11 cellular contexts compared by ENCODE assay signal in the genomic region with DNA sequence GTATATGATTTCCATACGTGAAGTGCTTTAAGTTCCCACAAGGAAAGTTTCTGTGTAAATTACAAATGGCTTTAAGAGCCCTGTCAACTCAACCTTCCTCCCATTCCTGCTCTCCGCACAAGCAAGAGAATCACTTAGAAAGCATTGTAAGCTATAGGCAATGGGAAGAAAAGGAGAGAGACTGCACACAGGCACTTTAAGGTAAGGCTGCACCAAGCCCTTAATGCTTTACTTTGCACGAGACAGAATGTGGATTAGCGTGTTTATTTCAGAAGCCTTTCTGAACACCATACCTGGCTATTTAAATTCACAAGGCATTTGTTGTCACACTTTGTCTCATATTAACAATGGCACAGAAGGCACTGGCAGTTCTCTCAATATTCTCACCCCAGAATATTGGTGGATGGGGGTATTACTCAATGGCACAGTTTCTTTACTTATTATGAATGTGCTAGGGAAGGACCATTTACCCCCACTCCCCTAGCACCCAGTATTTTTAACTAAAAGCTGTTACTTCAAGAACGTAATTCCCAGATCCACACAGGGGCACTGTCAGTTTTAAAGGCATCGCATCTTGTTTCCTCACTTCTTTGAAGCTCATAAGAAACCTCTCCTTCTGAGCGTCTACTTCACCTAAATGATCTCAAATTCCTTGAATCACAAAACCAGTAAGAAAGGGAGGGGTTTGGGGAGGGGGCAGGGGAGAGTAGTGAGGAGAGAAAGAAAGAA.
A peak's percentile ranks its signal among the peaks of the same experiment; 100 is the strongest.
DNase-seq lines count a peak whose midpoint lies in the region; ATAC-seq, FAIRE-seq and TF ChIP-seq lines count a peak whose summit lies in the region.
"Had no signal": no experiment of that assay in that cellular context is flagged by ENCODE, and none has a peak within 500 bp of the region (broad histone marks: within the 10 kb centered on the region; RNA-seq: fewer than 3 reads in every experiment).

No MANE protein-coding gene starts in this region.

- no peaks in the 10 kb centered on the region for H4K20me1 ChIP-seq in keratinocyte (ENCODE audit: control insufficient read depth, extremely low read depth, insufficient read depth, low read length)

- POLR2A ChIA-PET in GM10248 (lab: Yijun Ruan, JAX) = no interaction called here

- dilution Hi-C loops in keratinocyte (cut with MboI; ENCODE audit: extremely low pct_ligation_motif_present, low sequenced_read_pairs) = no loop called here

- H3K27me3 ChIP-seq in brain microvascular endothelial cell (replicated peaks) (no peaks in the 10 kb centered on the region), keratinocyte (ENCODE audit: control insufficient read depth, extremely low read depth, insufficient read depth, low read length) (no peaks in the 10 kb centered on the region), gastrocnemius medialis (no peaks in the 10 kb centered on the region)

- ATAC-seq in gastrocnemius medialis (peak; percentile 12 to 50), HG02798 (IDR thresholded peaks at IDR 0.05; ENCODE audit: poor library complexity, unreplicated experiment) (no peak)
- ATAC-seq: stimulated activated naive CD8-positive, alpha-beta T cell treated with anti-CD3 and anti-CD28 coated beads, Interleukin-15, amount 100 ng/mL, for 72 hours had no signal

- H3K27ac ChIP-seq in brain microvascular endothelial cell = no peak overlapping the region
- no peak overlapping the region for H3K27ac ChIP-seq in keratinocyte (ENCODE audit: control insufficient read depth, insufficient read depth, low read length)
- H3K27ac ChIP-seq in gastrocnemius medialis = peak overlapping the region in 3 of 4 donors; percentile 15 to 77 (median 60)

- H3K4me3 ChIP-seq in HFF-Myc (replicated peaks; ENCODE audit: low read depth, low read length) (peak overlapping the region; percentile 18; the same call in 1 of the 2 replicates), brain microvascular endothelial cell (ENCODE audit: low read depth, low read length) (peak overlapping the region; percentile 44), keratinocyte (ENCODE audit: control insufficient read depth in 2 of 3, extremely low read depth in 1 of 3, insufficient read depth in 2 of 3, low read depth in 1 of 3, low read length in 3 of 3) (peak overlapping the region in 2 of 3 experiments; percentile 21 to 31), gastrocnemius medialis (peak overlapping the region; percentile 41 to 52 (median 51))

- H3K9me1 ChIP-seq in keratinocyte (ENCODE audit: control insufficient read depth, extremely low read depth, insufficient read depth, low read length) = no peaks in the 10 kb centered on the region

- no peak for TF ChIP-seq CTCF in HFF-Myc (IDR thresholded peaks at IDR 0.05; ENCODE audit: low read depth, low read length, missing control alignments)
- no peak for TF ChIP-seq CTCF in brain microvascular endothelial cell (IDR thresholded peaks at IDR 0.05; ENCODE audit: low read depth, low read length, missing control alignments)
- TF ChIP-seq CTCF in keratinocyte (optimal IDR thresholded peaks at IDR 0.05 in 1 of 3, IDR thresholded peaks at IDR 0.05 in 1 of 3, conservative IDR thresholded peaks at IDR 0.05 in 1 of 3; ENCODE audit: extremely low read depth in 1 of 3, insufficient read depth in 2 of 3, low read length in 3 of 3) = no peak
- TF ChIP-seq CTCF in gastrocnemius medialis (IDR thresholded peaks at IDR 0.05 in 4 of 5, conservative IDR thresholded peaks at IDR 0.05 in 1 of 5) = no peak
- no peak for TF ChIP-seq CTCF in GM10248 (IDR thresholded peaks at IDR 0.05; ENCODE audit: control extremely low read depth, extremely low read depth, low read depth, missing control alignments)

- no peaks in the 10 kb centered on the region for H3K9me3 ChIP-seq in keratinocyte (ENCODE audit: control insufficient read depth, low read depth, low read length)
- no peaks in the 10 kb centered on the region for H3K9me3 ChIP-seq in gastrocnemius medialis

- no peak overlapping the region for H3K9ac ChIP-seq in keratinocyte (ENCODE audit: control insufficient read depth, extremely low read depth, insufficient read depth, low read length)

- peak; percentile 36 for FAIRE-seq in keratinocyte (lab: Jason Lieb, UNC)
- FAIRE-seq: GM19239 had no signal

- intact Hi-C loops in gastrocnemius medialis (cut with DNase I; ENCODE audit: low total_unique reads) = loop anchor here (5.0 to 10.0 kb wide), 4 partner anchors 43 to 321 kb away; partner anchors contain the start of gene MAML3

- in situ Hi-C loops in brain microvascular endothelial cell (cut with HindIII; ENCODE audit: low pct_ligation_motif_present, low sequenced_read_pairs) = no loop called here
- in situ Hi-C loops in gastrocnemius medialis (cut with MboI; ENCODE audit: low sequenced_read_pairs in 4 of 4) = loop anchor here in 1 of 4 donors (25.0 kb wide), 1 partner anchor 233 kb away; no protein-coding TSS in a partner anchor

- H3K4me1 ChIP-seq in keratinocyte (ENCODE audit: control insufficient read depth, extremely low read depth, insufficient read depth, low read length) (peaks cover 3% of the 10 kb centered on the region), gastrocnemius medialis (peaks cover 18 to 23% of the 10 kb centered on the region in 2 donors)

- peak overlapping the region; percentile 59 for H3K4me2 ChIP-seq in keratinocyte (ENCODE audit: control insufficient read depth, extremely low read depth, insufficient read depth, low read depth, low read length)

- no peaks in the 10 kb centered on the region for H3K79me2 ChIP-seq in keratinocyte (ENCODE audit: control insufficient read depth, insufficient read depth, low read length)

- TF ChIP-seq POLR2A in gastrocnemius medialis (IDR thresholded peaks at IDR 0.05) = no peak

- H3K36me3 ChIP-seq in brain microvascular endothelial cell (replicated peaks) (no peaks in the 10 kb centered on the region), keratinocyte (ENCODE audit: control insufficient read depth in 2 of 2, extremely low read depth in 1 of 2, insufficient read depth in 2 of 2, low read length in 2 of 2) (no peaks in the 10 kb centered on the region), gastrocnemius medialis (no peaks in the 10 kb centered on the region)

- no peak for DNase-seq in HFF-Myc (ENCODE audit: extremely low read depth, low read depth)
- DNase-seq in brain microvascular endothelial cell = no peak
- no peak for DNase-seq in keratinocyte (ENCODE audit: low read depth, low spot score)
- no peak for DNase-seq in gastrocnemius medialis
- DNase-seq in OCI-M2 (lab: John Stamatoyannopoulos, UW; ENCODE audit: unreplicated experiment) = no peak
- DNase-seq in LoVo (ENCODE audit: low spot score) = no peak
- DNase-seq in GM10248 (ENCODE audit: extremely low spot score) = no peak
- DNase-seq: activated T-cell treated with anti-CD3 and anti-CD28 coated beads for 4 hours; stimulated activated naive CD8-positive, alpha-beta T cell treated with anti-CD3 and anti-CD28 coated beads, Interleukin-15, amount 100 ng/mL, for 72 hours had no signal

- peak overlapping the region; percentile 5 for H2AFZ ChIP-seq in keratinocyte (ENCODE audit: control insufficient read depth, low read length)

- CTCF ChIA-PET in GM10248 (lab: Yijun Ruan, JAX) = no interaction called here

Comparison
In these comparisons a context has a peak if more than half of its experiments do, and no peak if none do; other contexts are left out.
1. H3K27ac ChIP-seq: peak in gastrocnemius medialis (3 of 4); none in brain microvascular endothelial cell (single experiment) and keratinocyte (single experiment).
2. Peak in every context shown above with its lines, with median percentiles within 50 percentile points of each other: H3K4me3 ChIP-seq.